ENCODE assay signal across 1 cellular context in genomic region chr2:96233880-96234316, GRCh38.
TF ChIP-seq lines count a peak whose summit lies in the region.

No MANE protein-coding gene starts in this region.

TF ChIP-seq in GM12878, 131 proteins besides CTCF, POLR2A, EP300 and RAD21:
- TF ChIP-seq PAX5 (IDR thresholded peaks at IDR 0.05; ENCODE audit: borderline replicate concordance, low read depth, low read length) (peak; percentile 99), SKIL (IDR thresholded peaks at IDR 0.05; ENCODE audit: low read depth, poor library complexity, severe bottlenecking) (peak; percentile 28), ZSCAN29 (IDR thresholded peaks at IDR 0.05) (no peak), GATAD2B (conservative IDR thresholded peaks at IDR 0.05; ENCODE audit: low read depth) (peak; percentile 55; the same call in 1 of the 2 replicates), NBN (IDR thresholded peaks at IDR 0.05) (peak; percentile 71), ZNF687 (IDR thresholded peaks at IDR 0.05) (peak; percentile 37; the same call in 1 of the 2 replicates), PBX3 (IDR thresholded peaks at IDR 0.05; ENCODE audit: insufficient replicate concordance, low read depth, low read length) (no peak), EGR1 (IDR thresholded peaks at IDR 0.05; ENCODE audit: borderline replicate concordance in 1 of 2, low read depth in 2 of 2, low read length in 2 of 2) (no peak), SP1 (IDR thresholded peaks at IDR 0.05; ENCODE audit: low read depth, low read length) (no peak), GABPA (IDR thresholded peaks at IDR 0.05; ENCODE audit: low read depth) (no peak), IKZF2 (IDR thresholded peaks at IDR 0.05) (peak; percentile 65 to 72), SIN3A (IDR thresholded peaks at IDR 0.05; ENCODE audit: low read depth, low read length) (no peak), SMC3 (IDR thresholded peaks at IDR 0.05; ENCODE audit: borderline replicate concordance, low read length) (peak; percentile 33; the same call in 1 of the 2 replicates), IRF4 (IDR thresholded peaks at IDR 0.05; ENCODE audit: low read depth, low read length) (peak; percentile 81), BHLHE40 (IDR thresholded peaks at IDR 0.05; ENCODE audit: borderline replicate concordance in 1 of 2, low read depth in 2 of 2, low read length in 1 of 2) (peak; percentile 7 to 46; a peak in 1 of 4 replicates), DPF2 (IDR thresholded peaks at IDR 0.05) (peak; percentile 83), BACH1 (IDR thresholded peaks at IDR 0.05; ENCODE audit: borderline replicate concordance) (no peak; the same call in 1 of the 2 replicates), NRF1 (conservative IDR thresholded peaks at IDR 0.05; ENCODE audit: low read depth, low read length) (peak; percentile 36), ETV6 (conservative IDR thresholded peaks at IDR 0.05 in 1 of 2, IDR thresholded peaks at IDR 0.05 in 1 of 2; ENCODE audit: borderline replicate concordance in 1 of 2, low read depth in 1 of 2) (0 out of 4 replicates have a peak, but pooled peaks of 1 of the 2 experiments have one; percentile 30), ATF7 (IDR thresholded peaks at IDR 0.05; ENCODE audit: low read depth) (0 out of 2 replicates have a peak, but pooled peaks have one; percentile 27), YY1 (IDR thresholded peaks at IDR 0.05; ENCODE audit: low read depth, low read length) (peak; percentile 77; the same call in 1 of the 2 replicates), RUNX3 (IDR thresholded peaks at IDR 0.05; ENCODE audit: low read length) (peak; percentile 58), EED (IDR thresholded peaks at IDR 0.05; ENCODE audit: low read depth) (peak; percentile 64), HDGF (IDR thresholded peaks at IDR 0.05) (peak; percentile 76), IKZF1 (conservative IDR thresholded peaks at IDR 0.05) (peak; percentile 67), CHD2 (IDR thresholded peaks at IDR 0.05; ENCODE audit: borderline replicate concordance, low read depth, low read length) (peak; percentile 63; the same call in 1 of the 2 replicates), BCL11A (IDR thresholded peaks at IDR 0.05; ENCODE audit: low read depth, low read length) (peak; percentile 50; the same call in 1 of the 2 replicates), POU2F2 (IDR thresholded peaks at IDR 0.05; ENCODE audit: borderline replicate concordance, low read depth, low read length) (peak; percentile 26; the same call in 1 of the 3 replicates), LARP7 (IDR thresholded peaks at IDR 0.05) (0 out of 2 replicates have a peak, but pooled peaks have one; percentile 64), MTA2 (IDR thresholded peaks at IDR 0.05; ENCODE audit: low read depth) (peak; percentile 62), KDM1A (IDR thresholded peaks at IDR 0.05; ENCODE audit: borderline replicate concordance) (no peak), CHD4 (IDR thresholded peaks at IDR 0.05) (no peak), POLR2AphosphoS5 (IDR thresholded peaks at IDR 0.05; ENCODE audit: low read length) (no peak), BRCA1 (IDR thresholded peaks at IDR 0.05; ENCODE audit: low read depth, low read length) (no peak), SPI1 (IDR thresholded peaks at IDR 0.05; ENCODE audit: borderline replicate concordance, insufficient read depth, low read depth, low read length) (peak; percentile 97), MEF2B (IDR thresholded peaks at IDR 0.05; ENCODE audit: partially characterized antibody, poor library complexity, severe bottlenecking) (peak; percentile 38), SMARCA5 (IDR thresholded peaks at IDR 0.05) (peak; percentile 75; the same call in 1 of the 2 replicates)
- TF ChIP-seq, protein P1, sequence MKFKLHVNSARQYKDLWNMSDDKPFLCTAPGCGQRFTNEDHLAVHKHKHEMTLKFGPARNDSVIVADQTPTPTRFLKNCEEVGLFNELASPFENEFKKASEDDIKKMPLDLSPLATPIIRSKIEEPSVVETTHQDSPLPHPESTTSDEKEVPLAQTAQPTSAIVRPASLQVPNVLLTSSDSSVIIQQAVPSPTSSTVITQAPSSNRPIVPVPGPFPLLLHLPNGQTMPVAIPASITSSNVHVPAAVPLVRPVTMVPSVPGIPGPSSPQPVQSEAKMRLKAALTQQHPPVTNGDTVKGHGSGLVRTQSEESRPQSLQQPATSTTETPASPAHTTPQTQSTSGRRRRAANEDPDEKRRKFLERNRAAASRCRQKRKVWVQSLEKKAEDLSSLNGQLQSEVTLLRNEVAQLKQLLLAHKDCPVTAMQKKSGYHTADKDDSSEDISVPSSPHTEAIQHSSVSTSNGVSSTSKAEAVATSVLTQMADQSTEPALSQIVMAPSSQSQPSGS (IDR thresholded peaks at IDR 0.05; ENCODE audit: low read length), result no peak
- TF ChIP-seq, protein P2, sequence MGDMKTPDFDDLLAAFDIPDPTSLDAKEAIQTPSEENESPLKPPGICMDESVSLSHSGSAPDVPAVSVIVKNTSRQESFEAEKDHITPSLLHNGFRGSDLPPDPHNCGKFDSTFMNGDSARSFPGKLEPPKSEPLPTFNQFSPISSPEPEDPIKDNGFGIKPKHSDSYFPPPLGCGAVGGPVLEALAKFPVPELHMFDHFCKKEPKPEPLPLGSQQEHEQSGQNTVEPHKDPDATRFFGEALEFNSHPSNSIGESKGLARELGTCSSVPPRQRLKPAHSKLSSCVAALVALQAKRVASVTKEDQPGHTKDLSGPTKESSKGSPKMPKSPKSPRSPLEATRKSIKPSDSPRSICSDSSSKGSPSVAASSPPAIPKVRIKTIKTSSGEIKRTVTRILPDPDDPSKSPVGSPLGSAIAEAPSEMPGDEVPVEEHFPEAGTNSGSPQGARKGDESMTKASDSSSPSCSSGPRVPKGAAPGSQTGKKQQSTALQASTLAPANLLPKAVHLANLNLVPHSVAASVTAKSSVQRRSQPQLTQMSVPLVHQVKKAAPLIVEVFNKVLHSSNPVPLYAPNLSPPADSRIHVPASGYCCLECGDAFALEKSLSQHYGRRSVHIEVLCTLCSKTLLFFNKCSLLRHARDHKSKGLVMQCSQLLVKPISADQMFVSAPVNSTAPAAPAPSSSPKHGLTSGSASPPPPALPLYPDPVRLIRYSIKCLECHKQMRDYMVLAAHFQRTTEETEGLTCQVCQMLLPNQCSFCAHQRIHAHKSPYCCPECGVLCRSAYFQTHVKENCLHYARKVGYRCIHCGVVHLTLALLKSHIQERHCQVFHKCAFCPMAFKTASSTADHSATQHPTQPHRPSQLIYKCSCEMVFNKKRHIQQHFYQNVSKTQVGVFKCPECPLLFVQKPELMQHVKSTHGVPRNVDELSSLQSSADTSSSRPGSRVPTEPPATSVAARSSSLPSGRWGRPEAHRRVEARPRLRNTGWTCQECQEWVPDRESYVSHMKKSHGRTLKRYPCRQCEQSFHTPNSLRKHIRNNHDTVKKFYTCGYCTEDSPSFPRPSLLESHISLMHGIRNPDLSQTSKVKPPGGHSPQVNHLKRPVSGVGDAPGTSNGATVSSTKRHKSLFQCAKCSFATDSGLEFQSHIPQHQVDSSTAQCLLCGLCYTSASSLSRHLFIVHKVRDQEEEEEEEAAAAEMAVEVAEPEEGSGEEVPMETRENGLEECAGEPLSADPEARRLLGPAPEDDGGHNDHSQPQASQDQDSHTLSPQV (IDR thresholded peaks at IDR 0.05), result no peak
- TF ChIP-seq, protein P3, sequence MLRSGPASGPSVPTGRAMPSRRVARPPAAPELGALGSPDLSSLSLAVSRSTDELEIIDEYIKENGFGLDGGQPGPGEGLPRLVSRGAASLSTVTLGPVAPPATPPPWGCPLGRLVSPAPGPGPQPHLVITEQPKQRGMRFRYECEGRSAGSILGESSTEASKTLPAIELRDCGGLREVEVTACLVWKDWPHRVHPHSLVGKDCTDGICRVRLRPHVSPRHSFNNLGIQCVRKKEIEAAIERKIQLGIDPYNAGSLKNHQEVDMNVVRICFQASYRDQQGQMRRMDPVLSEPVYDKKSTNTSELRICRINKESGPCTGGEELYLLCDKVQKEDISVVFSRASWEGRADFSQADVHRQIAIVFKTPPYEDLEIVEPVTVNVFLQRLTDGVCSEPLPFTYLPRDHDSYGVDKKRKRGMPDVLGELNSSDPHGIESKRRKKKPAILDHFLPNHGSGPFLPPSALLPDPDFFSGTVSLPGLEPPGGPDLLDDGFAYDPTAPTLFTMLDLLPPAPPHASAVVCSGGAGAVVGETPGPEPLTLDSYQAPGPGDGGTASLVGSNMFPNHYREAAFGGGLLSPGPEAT (IDR thresholded peaks at IDR 0.05; ENCODE audit: low read depth), result peak; percentile 59
- TF ChIP-seq, protein P4, sequence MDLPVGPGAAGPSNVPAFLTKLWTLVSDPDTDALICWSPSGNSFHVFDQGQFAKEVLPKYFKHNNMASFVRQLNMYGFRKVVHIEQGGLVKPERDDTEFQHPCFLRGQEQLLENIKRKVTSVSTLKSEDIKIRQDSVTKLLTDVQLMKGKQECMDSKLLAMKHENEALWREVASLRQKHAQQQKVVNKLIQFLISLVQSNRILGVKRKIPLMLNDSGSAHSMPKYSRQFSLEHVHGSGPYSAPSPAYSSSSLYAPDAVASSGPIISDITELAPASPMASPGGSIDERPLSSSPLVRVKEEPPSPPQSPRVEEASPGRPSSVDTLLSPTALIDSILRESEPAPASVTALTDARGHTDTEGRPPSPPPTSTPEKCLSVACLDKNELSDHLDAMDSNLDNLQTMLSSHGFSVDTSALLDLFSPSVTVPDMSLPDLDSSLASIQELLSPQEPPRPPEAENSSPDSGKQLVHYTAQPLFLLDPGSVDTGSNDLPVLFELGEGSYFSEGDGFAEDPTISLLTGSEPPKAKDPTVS (IDR thresholded peaks at IDR 0.05; ENCODE audit: low read depth, low read length), result no peak
